Comparison of ENCODE assay signal across 1 cellular context in the genomic region with DNA sequence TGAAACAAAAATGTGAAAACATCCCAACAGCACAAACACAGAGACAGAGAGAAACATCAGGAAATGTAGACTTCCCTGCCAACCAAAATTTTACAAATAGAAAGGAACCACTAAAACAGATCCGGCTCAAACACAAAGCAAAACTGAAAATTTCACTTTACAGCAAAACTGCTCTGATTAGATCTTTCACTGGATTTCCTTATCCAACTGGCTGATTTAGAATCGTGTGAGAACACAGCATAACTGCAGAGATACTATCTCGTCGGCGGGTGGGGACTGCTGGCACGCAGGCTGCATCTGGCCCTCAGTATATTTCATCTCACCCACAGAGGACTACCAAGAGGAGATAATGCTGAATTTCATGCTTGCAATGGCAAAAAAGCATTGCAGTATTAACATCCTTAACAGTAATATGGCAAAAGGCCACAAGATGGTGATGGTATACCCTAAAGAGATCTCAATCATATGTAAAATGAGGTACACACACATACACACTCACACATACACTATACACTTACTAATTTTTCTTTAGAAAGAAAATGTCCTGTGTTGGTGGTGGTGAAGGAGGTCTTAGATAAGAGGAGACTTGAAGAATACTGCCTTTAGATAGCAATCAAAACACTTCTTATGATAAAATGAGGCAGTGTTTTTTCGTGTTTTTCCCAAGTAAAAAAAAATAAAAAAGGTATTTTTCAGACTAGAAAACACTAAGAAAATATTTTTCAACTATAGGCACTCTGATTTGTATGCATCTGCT.
TF ChIP-seq lines count a peak whose summit lies in the region.

No MANE protein-coding gene starts in this region.

TF ChIP-seq in HepG2, 621 proteins besides CTCF, POLR2A, EP300 and RAD21 (continues in another document):
- TF ChIP-seq HOXA3 (CRISPR knock-in tag; IDR thresholded peaks at IDR 0.05) (0 out of 2 replicates have a peak, but pooled peaks have one; percentile 6), CBX2 (IDR thresholded peaks at IDR 0.05; ENCODE audit: low read depth, low read length) (no peak), CBX2 (CRISPR knock-in tag; IDR thresholded peaks at IDR 0.05; ENCODE audit: low read depth) (no peak), GATAD2A (CRISPR knock-in tag; IDR thresholded peaks at IDR 0.05) (peak; percentile 41; the same call in 1 of the 2 replicates), NFIB (CRISPR knock-in tag; IDR thresholded peaks at IDR 0.05; ENCODE audit: borderline replicate concordance) (no peak), STAG1 (CRISPR knock-in tag; IDR thresholded peaks at IDR 0.05) (peak; percentile 88), ZSCAN22 (CRISPR knock-in tag; IDR thresholded peaks at IDR 0.05) (no peak), ZNF138 (CRISPR knock-in tag; IDR thresholded peaks at IDR 0.05; ENCODE audit: low read depth) (no peak), ZNF672 (CRISPR knock-in tag; IDR thresholded peaks at IDR 0.05) (no peak), SMARCC2 (IDR thresholded peaks at IDR 0.05) (no peak), AKAP8 (CRISPR knock-in tag; IDR thresholded peaks at IDR 0.05) (no peak), PHF21A (CRISPR knock-in tag; IDR thresholded peaks at IDR 0.05) (no peak), RBFOX2 (IDR thresholded peaks at IDR 0.05; ENCODE audit: low read depth, low read length) (peak; percentile 32; the same call in 1 of the 2 replicates), ATF4 (CRISPR knock-in tag; IDR thresholded peaks at IDR 0.05) (peak in 1 of 2 experiments; percentile 57; a peak in 1 of 4 replicates), DNMT1 (CRISPR knock-in tag; IDR thresholded peaks at IDR 0.05) (no peak), TCF12 (IDR thresholded peaks at IDR 0.05) (no peak), TCF12 (CRISPR knock-in tag; IDR thresholded peaks at IDR 0.05) (no peak), NR1H2 (CRISPR knock-in tag; IDR thresholded peaks at IDR 0.05; ENCODE audit: borderline replicate concordance, low read depth) (no peak), E2F5 (CRISPR knock-in tag; conservative IDR thresholded peaks at IDR 0.05) (no peak), DNMT3B (CRISPR knock-in tag; conservative IDR thresholded peaks at IDR 0.05) (0 out of 2 replicates have a peak, but pooled peaks have one; percentile 34), ZNF251 (CRISPR knock-in tag; IDR thresholded peaks at IDR 0.05) (no peak), SP140L (CRISPR knock-in tag; IDR thresholded peaks at IDR 0.05; ENCODE audit: borderline replicate concordance) (no peak), SALL2 (CRISPR knock-in tag; IDR thresholded peaks at IDR 0.05) (no peak), ZFP41 (CRISPR knock-in tag; IDR thresholded peaks at IDR 0.05; ENCODE audit: borderline replicate concordance) (no peak), KLF12 (CRISPR knock-in tag; IDR thresholded peaks at IDR 0.05; ENCODE audit: borderline replicate concordance) (no peak), ZNF530 (CRISPR knock-in tag; IDR thresholded peaks at IDR 0.05; ENCODE audit: low read depth) (no peak), ATAD3A (CRISPR knock-in tag; IDR thresholded peaks at IDR 0.05) (no peak), MNT (IDR thresholded peaks at IDR 0.05) (no peak), ZNF740 (CRISPR knock-in tag; IDR thresholded peaks at IDR 0.05) (no peak), ZNF235 (CRISPR knock-in tag; IDR thresholded peaks at IDR 0.05; ENCODE audit: borderline replicate concordance) (no peak), ZNF615 (CRISPR knock-in tag; IDR thresholded peaks at IDR 0.05; ENCODE audit: borderline replicate concordance) (no peak), SATB2 (CRISPR knock-in tag; IDR thresholded peaks at IDR 0.05) (no peak), PAX8 (CRISPR knock-in tag; IDR thresholded peaks at IDR 0.05; ENCODE audit: borderline replicate concordance) (no peak), ZNF567 (CRISPR knock-in tag; IDR thresholded peaks at IDR 0.05; ENCODE audit: borderline replicate concordance) (no peak), FOXA3 (CRISPR knock-in tag; IDR thresholded peaks at IDR 0.05) (peak; percentile 11; the same call in 1 of the 2 replicates), ZBTB10 (CRISPR knock-in tag; IDR thresholded peaks at IDR 0.05; ENCODE audit: borderline replicate concordance) (no peak), RFX5 (IDR thresholded peaks at IDR 0.05; ENCODE audit: low read depth, low read length) (no peak), BHLHE40 (IDR thresholded peaks at IDR 0.05; ENCODE audit: low read length) (no peak), PATZ1 (CRISPR knock-in tag; IDR thresholded peaks at IDR 0.05) (no peak), HDAC2 (CRISPR knock-in tag; IDR thresholded peaks at IDR 0.05) (no peak), ZMAT3 (CRISPR knock-in tag; conservative IDR thresholded peaks at IDR 0.05) (no peak), ATRX (CRISPR knock-in tag; IDR thresholded peaks at IDR 0.05; ENCODE audit: borderline replicate concordance) (no peak), FOSL2 (CRISPR knock-in tag; IDR thresholded peaks at IDR 0.05) (no peak), HNRNPL (IDR thresholded peaks at IDR 0.05; ENCODE audit: low read depth, low read length) (no peak), FOXK2 (IDR thresholded peaks at IDR 0.05) (no peak), ZNF510 (CRISPR knock-in tag; IDR thresholded peaks at IDR 0.05; ENCODE audit: low read depth) (0 out of 2 replicates have a peak, but pooled peaks have one; percentile 44), RBAK (CRISPR knock-in tag; IDR thresholded peaks at IDR 0.05) (no peak), ZNF549 (CRISPR knock-in tag; IDR thresholded peaks at IDR 0.05) (no peak), ZNF782 (CRISPR knock-in tag; IDR thresholded peaks at IDR 0.05; ENCODE audit: borderline replicate concordance) (no peak), ZUFSP (CRISPR knock-in tag; IDR thresholded peaks at IDR 0.05; ENCODE audit: borderline replicate concordance) (no peak), TGIF2 (CRISPR knock-in tag; IDR thresholded peaks at IDR 0.05) (peak; percentile 26; the same call in 1 of the 2 replicates), SRF (IDR thresholded peaks at IDR 0.05; ENCODE audit: low read depth, low read length) (no peak), ZBTB1 (CRISPR knock-in tag; IDR thresholded peaks at IDR 0.05; ENCODE audit: borderline replicate concordance) (no peak), ELF3 (CRISPR knock-in tag; IDR thresholded peaks at IDR 0.05) (peak; percentile 19; the same call in 1 of the 2 replicates), ZNF468 (CRISPR knock-in tag; IDR thresholded peaks at IDR 0.05) (no peak), PRPF4 (IDR thresholded peaks at IDR 0.05; ENCODE audit: low read depth, low read length, poor library complexity, severe bottlenecking) (no peak)
- TF ChIP-seq, protein P1, sequence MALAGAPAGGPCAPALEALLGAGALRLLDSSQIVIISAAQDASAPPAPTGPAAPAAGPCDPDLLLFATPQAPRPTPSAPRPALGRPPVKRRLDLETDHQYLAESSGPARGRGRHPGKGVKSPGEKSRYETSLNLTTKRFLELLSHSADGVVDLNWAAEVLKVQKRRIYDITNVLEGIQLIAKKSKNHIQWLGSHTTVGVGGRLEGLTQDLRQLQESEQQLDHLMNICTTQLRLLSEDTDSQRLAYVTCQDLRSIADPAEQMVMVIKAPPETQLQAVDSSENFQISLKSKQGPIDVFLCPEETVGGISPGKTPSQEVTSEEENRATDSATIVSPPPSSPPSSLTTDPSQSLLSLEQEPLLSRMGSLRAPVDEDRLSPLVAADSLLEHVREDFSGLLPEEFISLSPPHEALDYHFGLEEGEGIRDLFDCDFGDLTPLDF (CRISPR knock-in tag; IDR thresholded peaks at IDR 0.05): no peak
- TF ChIP-seq, protein P2, sequence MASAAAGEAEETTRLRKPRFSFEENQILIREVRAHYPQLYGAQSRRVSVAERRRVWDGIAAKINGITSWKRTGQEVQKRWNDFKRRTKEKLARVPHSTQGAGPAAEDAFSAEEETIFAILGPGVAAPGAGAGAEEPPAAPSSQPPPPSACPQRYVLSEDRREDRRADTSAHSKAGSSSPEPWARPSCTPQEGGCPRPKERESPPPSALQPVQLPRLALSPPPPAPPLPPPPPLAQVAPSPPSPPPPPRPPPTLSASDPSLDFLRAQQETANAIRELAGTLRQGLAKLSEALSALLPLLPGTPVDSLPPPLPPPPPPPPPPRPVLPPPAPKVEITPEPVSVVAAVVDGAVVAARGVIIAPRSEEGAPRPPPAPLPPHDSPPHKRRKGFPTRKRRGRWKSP (CRISPR knock-in tag; IDR thresholded peaks at IDR 0.05): no peak
- TF ChIP-seq, protein P3, sequence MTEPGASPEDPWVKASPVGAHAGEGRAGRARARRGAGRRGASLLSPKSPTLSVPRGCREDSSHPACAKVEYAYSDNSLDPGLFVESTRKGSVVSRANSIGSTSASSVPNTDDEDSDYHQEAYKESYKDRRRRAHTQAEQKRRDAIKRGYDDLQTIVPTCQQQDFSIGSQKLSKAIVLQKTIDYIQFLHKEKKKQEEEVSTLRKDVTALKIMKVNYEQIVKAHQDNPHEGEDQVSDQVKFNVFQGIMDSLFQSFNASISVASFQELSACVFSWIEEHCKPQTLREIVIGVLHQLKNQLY (CRISPR knock-in tag; IDR thresholded peaks at IDR 0.05): no peak
